In genomic region chr7:8387551-8388256, GRCh38 we compare ENCODE assay signal across 12 cellular contexts. TPM values are rescaled to one million over a fixed set of nuclear protein-coding genes. Genes with fewer than 3 reads are reported as not detected.
DNase-seq lines count a peak whose midpoint lies in the region; ATAC-seq and TF ChIP-seq lines count a peak whose summit lies in the region.
"Had no signal": no experiment of that assay in that cellular context is flagged by ENCODE, and none has a peak within 500 bp of the region (broad histone marks: within the 10 kb centered on the region; RNA-seq: fewer than 3 reads in every experiment).

No MANE protein-coding gene starts in this region.

- H3K27ac ChIP-seq in stomach (no peak overlapping the region), tibial artery (no peak overlapping the region)
- H3K27ac ChIP-seq: thoracic aorta had no signal

- TF ChIP-seq POLR2A in stomach (IDR thresholded peaks at IDR 0.05), result no peak

- no peak for TF ChIP-seq CTCF in stomach (IDR thresholded peaks at IDR 0.05)
- TF ChIP-seq CTCF in tibial artery (IDR thresholded peaks at IDR 0.05), result no peak

- H3K4me3 ChIP-seq in stomach (no peak overlapping the region), tibial artery (no peak overlapping the region)
- H3K4me3 ChIP-seq: thoracic aorta had no signal

- ATAC-seq in GM18519 (IDR thresholded peaks at IDR 0.05; ENCODE audit: low FRiP score, unreplicated experiment) (peak; percentile 43), GM21529 (IDR thresholded peaks at IDR 0.05; ENCODE audit: unreplicated experiment) (peak; percentile 69), HG03159 (IDR thresholded peaks at IDR 0.05; ENCODE audit: unreplicated experiment) (peak; percentile 38)

- DNase-seq in hypothalamus (lab: John Stamatoyannopoulos, UW), result peak in 36 of 51 donors; percentile 2 to 84 (median 42)
- no peak for DNase-seq in islet precursor cell
- DNase-seq in posterior vena cava (ENCODE audit: low spot score), result no peak
- no peak for DNase-seq in stomach
- no peak for DNase-seq in tibial artery
- DNase-seq: activated CD4-positive, alpha-beta T cell treated with anti-CD3 and anti-CD28 coated beads, Interleukin-2, amount 50 U/mL, for 48 hours had no signal

- H3K27me3 ChIP-seq in stomach (peaks cover 0 to 4% (median 0%) of the 10 kb centered on the region in 3 donors), tibial artery (no peaks in the 10 kb centered on the region)

- H3K9me3 ChIP-seq in stomach (no peaks in the 10 kb centered on the region), tibial artery (no peaks in the 10 kb centered on the region)
- H3K9me3 ChIP-seq: thoracic aorta had no signal

- intact Hi-C loops in posterior vena cava (cut with DNase I) (no loop called here), stomach (cut with DNase I; ENCODE audit: low total_unique reads) (no loop called here), tibial artery (cut with DNase I; ENCODE audit: low total_unique reads) (no loop called here)

- H3K36me3 ChIP-seq in stomach (no peaks in the 10 kb centered on the region), tibial artery (no peaks in the 10 kb centered on the region)
- H3K36me3 ChIP-seq: thoracic aorta had no signal

- no peak for TF ChIP-seq EP300 in stomach (IDR thresholded peaks at IDR 0.05)

- H3K4me1 ChIP-seq in stomach (peaks cover 0 to 8% (median 0%) of the 10 kb centered on the region in 4 donors), tibial artery (no peaks in the 10 kb centered on the region)

- 65 to 75% (median 69%) methylated on average over 7 of the region's 7 CpGs for WGBS in stomach, 5 donors

RNA-seq across cellular contexts. Expression of gene NXPH1, which starts 45.7 kb away (rescaled TPM):
- total RNA-seq in posterior vena cava (not detected), stomach (under 1 TPM in 1 of 5 donors, not detected in 4; 0.37 TPM)
- polyA plus RNA-seq in stomach, result not detected
- total RNA-seq: mononuclear cell, RPMI7951, thoracic aorta had no signal

Comparison
In these comparisons a context has a peak if more than half of its experiments do, and no peak if none do; other contexts are left out.
1. DNase-seq: peak in hypothalamus (36 of 51); none in islet precursor cell (single experiment), posterior vena cava (single experiment), stomach (single experiment) and tibial artery (0 of 2).
2. Peak in every context shown above with its lines, with median percentiles within 50 percentile points of each other: ATAC-seq.